Comparison of ENCODE assay signal across 21 cellular contexts in the genomic region with DNA sequence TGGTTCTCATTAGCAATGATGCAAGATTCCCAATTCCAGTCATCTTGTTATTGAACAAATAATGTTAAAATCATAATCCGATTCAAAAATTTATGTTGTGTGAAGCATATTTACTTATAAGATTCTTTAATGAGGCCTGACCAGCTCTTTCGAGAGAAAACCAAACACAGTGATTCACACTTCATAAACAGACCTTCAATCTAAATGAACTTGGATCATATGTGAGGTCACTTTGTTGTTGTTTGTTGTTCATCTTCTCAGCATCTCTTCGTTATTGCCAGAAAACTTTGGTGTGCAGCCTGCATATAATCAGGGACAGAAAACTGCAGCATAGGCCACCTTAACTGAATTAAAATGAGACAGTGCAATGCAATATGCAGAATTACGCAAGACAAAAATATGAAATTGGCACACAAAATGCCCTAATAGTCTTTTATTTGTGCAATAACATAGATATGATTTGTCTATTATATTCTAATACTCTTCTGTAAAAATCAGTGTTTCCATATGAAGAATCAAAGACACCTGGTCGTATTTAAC. TPM values are rescaled to one million over a fixed set of nuclear protein-coding genes. Genes with fewer than 3 reads are reported as not detected.
DNase-seq lines count a peak whose midpoint lies in the region; ATAC-seq and TF ChIP-seq lines count a peak whose summit lies in the region.
"Had no signal": no experiment of that assay in that cellular context is flagged by ENCODE, and none has a peak within 500 bp of the region (broad histone marks: within the 10 kb centered on the region; RNA-seq: fewer than 3 reads in every experiment).

No MANE protein-coding gene starts in this region.

- TF ChIP-seq POLR2A in IMR-90 (IDR thresholded peaks at IDR 0.05; ENCODE audit: low read depth, low read length), result no peak

- no peaks in the 10 kb centered on the region for H3K27me3 Mint-ChIP-seq in activated T-helper 2 cell treated with anti-CD3 and anti-CD28 coated beads, Interferon-gamma antibody, Interleukin-2, Interleukin-4, amounts not matched to agents 10 μg/mL and 5 μg/mL and 100 μg/mL, durations not matched to agents 14 hours and 24 hours and 36 hours (ENCODE audit: low read depth)
- H3K27me3 Mint-ChIP-seq: CD4-positive, alpha-beta memory T cell had no signal

- no peak overlapping the region for H4K8ac ChIP-seq in IMR-90 (ENCODE audit: low read depth in 2 of 2, low read length in 2 of 2)

- intact Hi-C loops in IMR-90 (cut with micrococcal nuclease), result no loop called here
- intact Hi-C loops in activated T-helper 2 cell treated with anti-CD3 and anti-CD28 coated beads, Interferon-gamma antibody, Interleukin-2, Interleukin-4, amounts not matched to agents 10 μg/mL and 5 μg/mL and 100 μg/mL, durations not matched to agents 14 hours and 24 hours and 36 hours (cut with micrococcal nuclease), result no loop called here

- no peak overlapping the region for H4K5ac ChIP-seq in IMR-90 (ENCODE audit: low read depth, low read length)

- no peak overlapping the region for H2BK5ac ChIP-seq in IMR-90 (ENCODE audit: low read depth, low read length, poor library complexity, severe bottlenecking)

- H3K4me2 ChIP-seq in IMR-90 (ENCODE audit: low read depth, low read length), result no peak overlapping the region
- H3K4me2 ChIP-seq: PC-9 had no signal

- no peak overlapping the region for H4K91ac ChIP-seq in IMR-90 (ENCODE audit: insufficient read depth, low read depth, low read length)

- ATAC-seq in IMR-90 (ENCODE audit: low read depth), result peak; percentile 24; the same call in 1 of the 2 replicates
- ATAC-seq: Right ventricle myocardium inferior had no signal

- H3K27me3 ChIP-seq in IMR-90 (ENCODE audit: control insufficient read depth, insufficient read depth, low read length), result no peaks in the 10 kb centered on the region
- H3K27me3 ChIP-seq: SJSA1 had no signal

- no peaks in the 10 kb centered on the region for H3K36me3 Mint-ChIP-seq in activated T-helper 2 cell treated with anti-CD3 and anti-CD28 coated beads, Interferon-gamma antibody, Interleukin-2, Interleukin-4, amounts not matched to agents 10 μg/mL and 5 μg/mL and 100 μg/mL, durations not matched to agents 14 hours and 24 hours and 36 hours (ENCODE audit: low read depth)
- H3K36me3 Mint-ChIP-seq: CD4-positive, alpha-beta memory T cell had no signal

- in situ Hi-C loops in IMR-90 (cut with MboI; ENCODE audit: low sequenced_read_pairs), result no loop called here

- CTCF ChIA-PET in IMR-90 (lab: Yijun Ruan, JAX), result no interaction called here

- no peak overlapping the region for H3K56ac ChIP-seq in IMR-90 (ENCODE audit: extremely low read depth, insufficient read depth, low read length)

- no peak overlapping the region for H3K14ac ChIP-seq in IMR-90 (replicated peaks; ENCODE audit: low read depth, low read length)

- no peak overlapping the region for H3K4me3 ChIP-seq in IMR-90 (ENCODE audit: insufficient read depth, low read depth, low read length)
- H3K4me3 ChIP-seq: GM23248, PC-9, SJSA1 had no signal

- H3K79me1 ChIP-seq in IMR-90 (ENCODE audit: low read depth in 1 of 2, low read length in 2 of 2), result no peaks in the 10 kb centered on the region

- no peak overlapping the region for H2BK15ac ChIP-seq in IMR-90 (ENCODE audit: low read depth, low read length)

- no peaks in the 10 kb centered on the region for H3K9me1 ChIP-seq in IMR-90 (ENCODE audit: insufficient read depth, low read length)

- dilution Hi-C loops in IMR-90 (cut with HindIII; ENCODE audit: low sequenced_read_pairs, unreplicated experiment), result no loop called here

- H2BK120ac ChIP-seq in IMR-90 (ENCODE audit: low read depth, low read length), result no peak overlapping the region

- no peak for TF ChIP-seq RAD21 in IMR-90 (IDR thresholded peaks at IDR 0.05; ENCODE audit: low read length)

- no peak overlapping the region for H3K4ac ChIP-seq in IMR-90 (ENCODE audit: low read depth, low read length)

- no peak overlapping the region for H3K9ac ChIP-seq in IMR-90 (ENCODE audit: low read depth, low read length)
- H3K9ac ChIP-seq: GM23248 had no signal

- H3K23ac ChIP-seq in IMR-90 (ENCODE audit: low read depth, low read length), result no peak overlapping the region

- H3K9me3 Mint-ChIP-seq in activated T-helper 2 cell treated with anti-CD3 and anti-CD28 coated beads, Interferon-gamma antibody, Interleukin-2, Interleukin-4, amounts not matched to agents 10 μg/mL and 5 μg/mL and 100 μg/mL, durations not matched to agents 14 hours and 24 hours and 36 hours, result no peaks in the 10 kb centered on the region
- H3K9me3 Mint-ChIP-seq: H9 had no signal

- H2BK20ac ChIP-seq in IMR-90 (ENCODE audit: low read depth, low read length), result no peak overlapping the region

- no peak overlapping the region for H2AK9ac ChIP-seq in IMR-90 (replicated peaks; ENCODE audit: low read depth, low read length, poor library complexity)

- H3K4me1 Mint-ChIP-seq in activated T-helper 2 cell treated with anti-CD3 and anti-CD28 coated beads, Interferon-gamma antibody, Interleukin-2, Interleukin-4, amounts not matched to agents 10 μg/mL and 5 μg/mL and 100 μg/mL, durations not matched to agents 14 hours and 24 hours and 36 hours (ENCODE audit: low read depth), result no peaks in the 10 kb centered on the region
- H3K4me1 Mint-ChIP-seq: CD4-positive, alpha-beta memory T cell had no signal

- BruUV-seq in IMR-90 (replicated peaks; lab: Mats Ljungman, UMichigan), result no TSS peak

- DNase-seq in AML-193 (lab: John Stamatoyannopoulos, UW), result peak; percentile 36 to 49
- DNase-seq in IMR-90, result no peak
- peak; percentile 0 for DNase-seq in amniotic epithelial cell (ENCODE audit: low read depth)
- DNase-seq in fibroblast of gingiva (ENCODE audit: low read depth), result peak; percentile 72
- DNase-seq in germinal center (ENCODE audit: low spot score), result no peak
- DNase-seq in SIG-M5 treated with dmso at 0.1 percent for 504 hours (lab: John Stamatoyannopoulos, UW; ENCODE audit: unreplicated experiment), result no peak
- no peak for DNase-seq in SKM-1 treated with dmso at 0.1 percent for 144 hours (lab: John Stamatoyannopoulos, UW; ENCODE audit: unreplicated experiment)
- DNase-seq in activated T-helper 2 cell treated with anti-CD3 and anti-CD28 coated beads, Interferon-gamma antibody, Interleukin-2, Interleukin-4, amounts not matched to agents 10 μg/mL and 5 μg/mL and 100 μg/mL, durations not matched to agents 14 hours and 24 hours and 36 hours (ENCODE audit: low spot score), result no peak
- DNase-seq: C1 segment of cervical spinal cord; CD4-positive, alpha-beta memory T cell; DMS53; GM23248; H9; Karpas-422; NCI-H1694; NCI-H2029 treated with DMSO at 0.1 percent for 48 hours; NCI-H526; PC-9 had no signal

- H3K27ac Mint-ChIP-seq in activated T-helper 2 cell treated with anti-CD3 and anti-CD28 coated beads, Interferon-gamma antibody, Interleukin-2, Interleukin-4, amounts not matched to agents 10 μg/mL and 5 μg/mL and 100 μg/mL, durations not matched to agents 14 hours and 24 hours and 36 hours, result no peak overlapping the region
- H3K27ac Mint-ChIP-seq: CD4-positive, alpha-beta memory T cell had no signal

- no peak for TF ChIP-seq CTCF in IMR-90 (conservative IDR thresholded peaks at IDR 0.05; ENCODE audit: low read depth, low read length)

- no peak overlapping the region for H3K18ac ChIP-seq in IMR-90 (ENCODE audit: low read depth, low read length)

- H3K36me3 ChIP-seq in IMR-90 (ENCODE audit: control insufficient read depth, insufficient read depth, low read length), result no peaks in the 10 kb centered on the region
- H3K36me3 ChIP-seq: SJSA1 had no signal

- no peak overlapping the region for H2AFZ ChIP-seq in IMR-90 (replicated peaks; ENCODE audit: low read length, poor library complexity)
- H2AFZ ChIP-seq: GM23248, PC-9 had no signal

- H3K4me1 ChIP-seq in IMR-90 (ENCODE audit: control insufficient read depth, insufficient read depth, low read length), result no peaks in the 10 kb centered on the region
- H3K4me1 ChIP-seq: SJSA1 had no signal

- POLR2A ChIA-PET in IMR-90 (lab: Charles Lee; ENCODE audit: unreplicated experiment), result no interaction called here

- H3K27ac ChIP-seq in IMR-90 (ENCODE audit: insufficient read depth, low read length), result no peak overlapping the region
- H3K27ac ChIP-seq: GM23248, PC-9, SJSA1 had no signal

- no peaks in the 10 kb centered on the region for H3K9me3 ChIP-seq in IMR-90 (ENCODE audit: control insufficient read depth, insufficient read depth, low read length)

- no CpG with 5 or more reads among the region's 5 CpGs for WGBS in IMR-90 (ENCODE audit: extremely low coverage in 2 of 2, insufficient read length in 1 of 2), 2 experiments

- H2AK5ac ChIP-seq in IMR-90 (ENCODE audit: low read depth, low read length), result no peak overlapping the region

- no peak overlapping the region for H3K4me3 Mint-ChIP-seq in activated T-helper 2 cell treated with anti-CD3 and anti-CD28 coated beads, Interferon-gamma antibody, Interleukin-2, Interleukin-4, amounts not matched to agents 10 μg/mL and 5 μg/mL and 100 μg/mL, durations not matched to agents 14 hours and 24 hours and 36 hours (ENCODE audit: low read depth)
- H3K4me3 Mint-ChIP-seq: H9 had no signal

- no peaks in the 10 kb centered on the region for H4K20me1 ChIP-seq in IMR-90 (ENCODE audit: insufficient read depth, low read length)

TF ChIP-seq in IMR-90, 13 proteins besides CTCF, POLR2A, EP300 and RAD21:
- TF ChIP-seq CEBPB (IDR thresholded peaks at IDR 0.05; ENCODE audit: low read depth, low read length) (peak; percentile 72), CHD1 (IDR thresholded peaks at IDR 0.05; ENCODE audit: low read depth, low read length) (no peak)
TF ChIP-seq in IMR-90: peak in this region for 1.

RNA-seq across cellular contexts. Expression of gene NCAM2, which starts 30.1 kb away (rescaled TPM):
- 5.0 and 5.6 TPM in 2 replicates for total RNA-seq in IMR-90 (2012; rRNA removed)
- 1.7 and 2.7 TPM in 2 replicates for polyA plus RNA-seq in IMR-90 (2012; rRNA removed)
- 0.29 and 0.34 TPM in 2 replicates for polyA plus RNA-seq in IMR-90 (2012; cell fraction: cytosol; rRNA removed)
- 0.17 and 1.8 TPM in 2 replicates for polyA plus RNA-seq in IMR-90 (2012; cell fraction: nucleus; rRNA removed; ENCODE audit: low replicate concordance)
- 0.23 TPM in 1 of 2 replicates, not detected in the other for total RNA-seq in activated T-helper 2 cell treated with anti-CD3 and anti-CD28 coated beads, Interferon-gamma antibody, Interleukin-2, Interleukin-4, amounts not matched to agents 10 μg/mL and 5 μg/mL and 100 μg/mL, durations not matched to agents 14 hours and 24 hours and 36 hours
- total RNA-seq: CD4-positive, alpha-beta memory T cell; HT-29; PC-9; SJSA1 had no signal
- polyA plus RNA-seq: CD4-positive, alpha-beta memory T cell had no signal

Comparison
In these comparisons a context has a peak if more than half of its experiments do, and no peak if none do; other contexts are left out.
1. DNase-seq: peak in AML-193 (2 of 2), amniotic epithelial cell (single experiment) and fibroblast of gingiva (single experiment); none in IMR-90 (single experiment), germinal center (single experiment), SIG-M5 treated with dmso at 0.1 percent for 504 hours (single experiment), SKM-1 treated with dmso at 0.1 percent for 144 hours (single experiment) and activated T-helper 2 cell treated with anti-CD3 and anti-CD28 coated beads, Interferon-gamma antibody, Interleukin-2, Interleukin-4, amounts not matched to agents 10 μg/mL and 5 μg/mL and 100 μg/mL, durations not matched to agents 14 hours and 24 hours and 36 hours (single experiment).